In genomic region chr13:111336666-111337065, GRCh38 we compare ENCODE assay signal across 17 cellular contexts. TPM values are rescaled to one million over a fixed set of nuclear protein-coding genes. Genes with fewer than 3 reads are reported as not detected.
DNase-seq lines count a peak whose midpoint lies in the region; TF ChIP-seq lines count a peak whose summit lies in the region.
"Had no signal": no experiment of that assay in that cellular context is flagged by ENCODE, and none has a peak within 500 bp of the region (broad histone marks: within the 10 kb centered on the region; RNA-seq: fewer than 3 reads in every experiment).

No MANE protein-coding gene starts in this region.

- WGBS in smooth muscle cell (ENCODE audit: low lambda C conversion rate), result 27% methylated on average over 9 of the region's 9 CpGs

- peak; percentile 45 for DNase-seq in EL
- peak; percentile 97 for DNase-seq in amniotic epithelial cell (ENCODE audit: low read depth)
- DNase-seq in fibroblast of pulmonary artery (ENCODE audit: low read depth), result peak; percentile 8
- no peak for DNase-seq in smooth muscle cell (lab: John Stamatoyannopoulos, UW; ENCODE audit: unreplicated experiment)
- no peak for DNase-seq in hippocampal formation (lab: John Stamatoyannopoulos, UW)
- no peak for DNase-seq in iPS-NIHi7 (ENCODE audit: extremely low spot score)
- no peak for DNase-seq in DMS53 treated with DMSO at 0.1 percent for 48 hours (lab: John Stamatoyannopoulos, UW; ENCODE audit: unreplicated experiment)
- DNase-seq: CD8-positive, alpha-beta memory T cell; DMS79 treated with DMSO at 0.1 percent for 48 hours; GDM1; NCI-H1048; NCI-H1436 treated with DMSO at 0.1 percent for 48 hours; NCI-H2029 treated with DMSO at 0.1 percent for 48 hours; NCI-H524 treated with DMSO at 0.1 percent for 48 hours had no signal

- H3K4me3 ChIP-seq in fibroblast of pulmonary artery (replicated peaks; ENCODE audit: low read depth, low read length) (no peak overlapping the region), smooth muscle cell (no peak overlapping the region)
- H3K4me3 ChIP-seq: BLaER1 treated with 17β-estradiol and CSF1 and Interleukin-3, amounts not matched to agents 10 nM and 100 nM; GM12878 had no signal

- peak overlapping the region; percentile 81 for H3K9ac ChIP-seq in smooth muscle cell (ENCODE audit: low read depth)
- H3K9ac ChIP-seq: BLaER1 treated with 17β-estradiol and CSF1 and Interleukin-3, amounts not matched to agents 10 nM and 100 nM had no signal

- no peaks in the 10 kb centered on the region for H3K9me3 ChIP-seq in smooth muscle cell (replicated peaks; ENCODE audit: low read depth)

- H3K4me1 ChIP-seq in smooth muscle cell (ENCODE audit: low read depth), result peaks cover 4% of the 10 kb centered on the region

- no peaks in the 10 kb centered on the region for H3K79me2 ChIP-seq in smooth muscle cell (ENCODE audit: low read depth)

- peak overlapping the region; percentile 62 for H3K4me2 ChIP-seq in smooth muscle cell

- H3K27ac ChIP-seq in smooth muscle cell (ENCODE audit: low read depth), result peak overlapping the region; percentile 93
- H3K27ac ChIP-seq: BLaER1 treated with 17β-estradiol and CSF1 and Interleukin-3, amounts not matched to agents 10 nM and 100 nM had no signal

- no peaks in the 10 kb centered on the region for H3K27me3 ChIP-seq in smooth muscle cell (ENCODE audit: low read depth)
- H3K27me3 ChIP-seq: BLaER1 treated with 17β-estradiol and CSF1 and Interleukin-3, amounts not matched to agents 10 nM and 100 nM had no signal

- H3F3A ChIP-seq in smooth muscle cell (ENCODE audit: low read depth), result no peaks in the 10 kb centered on the region

- no peak overlapping the region for H2AFZ ChIP-seq in smooth muscle cell (ENCODE audit: low read depth)

- H4K20me1 ChIP-seq in smooth muscle cell (ENCODE audit: low read depth), result no peaks in the 10 kb centered on the region
- H4K20me1 ChIP-seq: BLaER1 treated with 17β-estradiol and CSF1 and Interleukin-3, amounts not matched to agents 10 nM and 100 nM had no signal

- TF ChIP-seq CTCF in fibroblast of pulmonary artery (IDR thresholded peaks at IDR 0.05; ENCODE audit: low read length, missing control alignments), result no peak
- TF ChIP-seq CTCF in smooth muscle cell (IDR thresholded peaks at IDR 0.05; ENCODE audit: borderline replicate concordance, insufficient read depth, poor library complexity, severe bottlenecking), result no peak

- H3K36me3 ChIP-seq in smooth muscle cell (ENCODE audit: low read depth), result no peaks in the 10 kb centered on the region
- H3K36me3 ChIP-seq: BLaER1 treated with 17β-estradiol and CSF1 and Interleukin-3, amounts not matched to agents 10 nM and 100 nM had no signal

RNA-seq across cellular contexts. Expression of gene TEX29, which starts 16.2 kb away (rescaled TPM):
- total RNA-seq in smooth muscle cell, result 1.0 TPM in 1 of 2 replicates, not detected in the other
- 4.4 and 6.1 TPM in 2 replicates for polyA plus RNA-seq in smooth muscle cell
- total RNA-seq: CD8-positive, alpha-beta memory T cell; GM12878; MCF 10A had no signal
- polyA plus RNA-seq: CD8-positive, alpha-beta memory T cell had no signal

Comparison
In these comparisons a context has a peak if more than half of its experiments do, and no peak if none do; other contexts are left out.
1. DNase-seq: peak in EL (single experiment), amniotic epithelial cell (single experiment) and fibroblast of pulmonary artery (single experiment); none in smooth muscle cell (single experiment), hippocampal formation (0 of 2), iPS-NIHi7 (single experiment) and DMS53 treated with DMSO at 0.1 percent for 48 hours (single experiment).